16 cellular contexts compared by ENCODE assay signal in the genomic region with DNA sequence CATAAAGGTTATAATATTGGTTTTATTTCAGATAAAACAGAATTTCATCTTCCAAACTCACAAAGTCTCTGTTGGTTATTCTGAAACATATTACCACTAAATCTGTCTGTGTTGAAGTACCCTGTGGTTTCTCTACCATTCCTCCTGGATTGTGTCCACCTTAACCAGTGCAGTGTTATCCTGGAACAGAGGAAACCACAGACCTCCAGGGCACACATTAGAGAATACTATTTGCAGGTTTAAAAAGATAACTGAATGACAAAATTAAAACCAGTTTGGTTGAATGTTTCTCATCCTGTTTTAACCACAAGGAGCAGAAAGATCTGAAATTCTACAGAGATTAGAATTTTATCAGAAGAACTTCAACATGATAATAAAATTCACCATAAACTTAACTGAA.
A peak's percentile ranks its signal among the peaks of the same experiment; 100 is the strongest.
DNase-seq lines count a peak whose midpoint lies in the region; ATAC-seq, FAIRE-seq and TF ChIP-seq lines count a peak whose summit lies in the region.
"Had no signal": no experiment of that assay in that cellular context is flagged by ENCODE, and none has a peak within 500 bp of the region (broad histone marks: within the 10 kb centered on the region; RNA-seq: fewer than 3 reads in every experiment).

No MANE protein-coding gene starts in this region.

- TF ChIP-seq POLR2A in esophagus muscularis mucosa (IDR thresholded peaks at IDR 0.05; ENCODE audit: low read depth), result no peak
- no peak for TF ChIP-seq POLR2A in upper lobe of left lung (IDR thresholded peaks at IDR 0.05)

- H3K4me1 ChIP-seq in esophagus muscularis mucosa, result peaks cover 4 to 14% (median 9%) of the 10 kb centered on the region in 4 donors
- H3K4me1 ChIP-seq in upper lobe of left lung, result no peaks in the 10 kb centered on the region

- no peaks in the 10 kb centered on the region for H3K27me3 Mint-ChIP-seq in T-helper 17 cell
- H3K27me3 Mint-ChIP-seq: activated CD4-positive, alpha-beta memory T cell treated with anti-CD3 and anti-CD28 coated beads, Interleukin-2, amount 10 ng/mL, durations not matched to agents 7 days and 5 days had no signal

- H3K4me3 ChIP-seq in AG10803 (ENCODE audit: low read length), result no peak overlapping the region
- no peak overlapping the region for H3K4me3 ChIP-seq in esophagus muscularis mucosa
- H3K4me3 ChIP-seq in dorsolateral prefrontal cortex, result no peak overlapping the region
- no peak overlapping the region for H3K4me3 ChIP-seq in upper lobe of left lung
- H3K4me3 ChIP-seq: K562 had no signal

- peak; percentile 69 for DNase-seq in AG10803 (ENCODE audit: low read depth)
- no peak for DNase-seq in GM19239 (ENCODE audit: insufficient read length, low spot score)
- DNase-seq in T-helper 17 cell, result no peak
- peak; percentile 20 for DNase-seq in kidney tubule cell (ENCODE audit: low spot score)
- no peak for DNase-seq in esophagus muscularis mucosa (ENCODE audit: extremely low spot score)
- DNase-seq in mucosa of gallbladder (ENCODE audit: low spot score), result no peak
- DNase-seq in dorsolateral prefrontal cortex, result no peak
- DNase-seq in upper lobe of left lung, result no peak
- DNase-seq: activated CD4-positive, alpha-beta memory T cell treated with anti-CD3 and anti-CD28 coated beads, Interleukin-2, amount 10 ng/mL, durations not matched to agents 7 days and 5 days; amniotic stem cell; NCI-H1048; NCI-H82; nephron progenitor cell; retina; SW 1271 had no signal

- no peaks in the 10 kb centered on the region for H3K36me3 ChIP-seq in esophagus muscularis mucosa
- H3K36me3 ChIP-seq in upper lobe of left lung, result no peaks in the 10 kb centered on the region

- H3K36me3 Mint-ChIP-seq in T-helper 17 cell (ENCODE audit: low read depth), result peaks cover 5% of the 10 kb centered on the region

- no peak overlapping the region for H3K4me3 Mint-ChIP-seq in T-helper 17 cell
- H3K4me3 Mint-ChIP-seq: activated CD4-positive, alpha-beta memory T cell treated with anti-CD3 and anti-CD28 coated beads, Interleukin-2, amount 10 ng/mL, durations not matched to agents 7 days and 5 days; nephron progenitor cell had no signal

- peak; percentile 35 for FAIRE-seq in GM19239 (lab: Jason Lieb, UNC)
- FAIRE-seq: K562 had no signal

- ATAC-seq in T-helper 17 cell (no peak), upper lobe of left lung (ENCODE audit: low FRiP score in 2 of 2) (no peak)
- ATAC-seq: K562 had no signal

- H3K27me3 ChIP-seq in esophagus muscularis mucosa (no peaks in the 10 kb centered on the region), dorsolateral prefrontal cortex (no peaks in the 10 kb centered on the region), upper lobe of left lung (no peaks in the 10 kb centered on the region)

- H3K9me3 ChIP-seq in T-helper 17 cell (ENCODE audit: control insufficient read depth, low read length, poor library complexity, severe bottlenecking) (no peaks in the 10 kb centered on the region), esophagus muscularis mucosa (no peaks in the 10 kb centered on the region), upper lobe of left lung (no peaks in the 10 kb centered on the region)

- intact Hi-C loops in esophagus muscularis mucosa (cut with DNase I), result no loop called here
- intact Hi-C loops in dorsolateral prefrontal cortex (cut with DNase I), result no loop called here

- H3K27ac ChIP-seq in esophagus muscularis mucosa (replicated peaks in 1 of 4), result no peak overlapping the region
- no peak overlapping the region for H3K27ac ChIP-seq in dorsolateral prefrontal cortex
- H3K27ac ChIP-seq in upper lobe of left lung, result no peak overlapping the region

- H3K4me1 Mint-ChIP-seq in T-helper 17 cell, result peaks cover 4% of the 10 kb centered on the region

- TF ChIP-seq CTCF in AG10803 (conservative IDR thresholded peaks at IDR 0.05; ENCODE audit: low read length) (no peak), esophagus muscularis mucosa (IDR thresholded peaks at IDR 0.05) (no peak), dorsolateral prefrontal cortex (IDR thresholded peaks at IDR 0.05 in 54 of 56, conservative IDR thresholded peaks at IDR 0.05 in 2 of 56; ENCODE audit: low read depth in 1 of 56, partially characterized antibody in 56 of 56) (no peak), upper lobe of left lung (IDR thresholded peaks at IDR 0.05) (no peak)

- no peak for TF ChIP-seq EP300 in esophagus muscularis mucosa (IDR thresholded peaks at IDR 0.05)
- TF ChIP-seq EP300 in upper lobe of left lung (IDR thresholded peaks at IDR 0.05), result no peak

- H3K27ac Mint-ChIP-seq in T-helper 17 cell, result peak overlapping the region; percentile 45
- H3K27ac Mint-ChIP-seq: activated CD4-positive, alpha-beta memory T cell treated with anti-CD3 and anti-CD28 coated beads, Interleukin-2, amount 10 ng/mL, durations not matched to agents 7 days and 5 days; nephron progenitor cell had no signal

Comparison
In these comparisons a context has a peak if more than half of its experiments do, and no peak if none do; other contexts are left out.
1. DNase-seq: peak in AG10803 (single experiment) and kidney tubule cell (single experiment); none in GM19239 (single experiment), T-helper 17 cell (0 of 3), esophagus muscularis mucosa (single experiment), mucosa of gallbladder (single experiment), dorsolateral prefrontal cortex (0 of 10) and upper lobe of left lung (0 of 2).